ENCODE assay signal across 1 cellular context in genomic region chrX:16212436-16212835, GRCh38.
TF ChIP-seq lines count a peak whose summit lies in the region.

No MANE protein-coding gene starts in this region.

TF ChIP-seq in GM23338, 12 proteins besides CTCF, POLR2A, EP300 and RAD21 (continued from another document):
- TF ChIP-seq ZNF462 (CRISPR knock-in tag; IDR thresholded peaks at IDR 0.05), result no peak
- no peak for TF ChIP-seq REST (IDR thresholded peaks at IDR 0.05; ENCODE audit: unreplicated experiment)
- TF ChIP-seq POLR2AphosphoS5 (IDR thresholded peaks at IDR 0.05; ENCODE audit: low read depth), result no peak
- TF ChIP-seq STAT1 (IDR thresholded peaks at IDR 0.05; ENCODE audit: unreplicated experiment), result no peak
- no peak for TF ChIP-seq ZNF114 (CRISPR knock-in tag; IDR thresholded peaks at IDR 0.05)
- no peak for TF ChIP-seq NANOG (IDR thresholded peaks at IDR 0.05; ENCODE audit: borderline replicate concordance)
- TF ChIP-seq ZNF331 (CRISPR knock-in tag; IDR thresholded peaks at IDR 0.05; ENCODE audit: low read depth), result no peak
- no peak for TF ChIP-seq JUNB (IDR thresholded peaks at IDR 0.05; ENCODE audit: unreplicated experiment)
- no peak for TF ChIP-seq EZH2phosphoT487 (IDR thresholded peaks at IDR 0.05; ENCODE audit: unreplicated experiment)
